Comparison of ENCODE assay signal across 8 cellular contexts in the genomic region with DNA sequence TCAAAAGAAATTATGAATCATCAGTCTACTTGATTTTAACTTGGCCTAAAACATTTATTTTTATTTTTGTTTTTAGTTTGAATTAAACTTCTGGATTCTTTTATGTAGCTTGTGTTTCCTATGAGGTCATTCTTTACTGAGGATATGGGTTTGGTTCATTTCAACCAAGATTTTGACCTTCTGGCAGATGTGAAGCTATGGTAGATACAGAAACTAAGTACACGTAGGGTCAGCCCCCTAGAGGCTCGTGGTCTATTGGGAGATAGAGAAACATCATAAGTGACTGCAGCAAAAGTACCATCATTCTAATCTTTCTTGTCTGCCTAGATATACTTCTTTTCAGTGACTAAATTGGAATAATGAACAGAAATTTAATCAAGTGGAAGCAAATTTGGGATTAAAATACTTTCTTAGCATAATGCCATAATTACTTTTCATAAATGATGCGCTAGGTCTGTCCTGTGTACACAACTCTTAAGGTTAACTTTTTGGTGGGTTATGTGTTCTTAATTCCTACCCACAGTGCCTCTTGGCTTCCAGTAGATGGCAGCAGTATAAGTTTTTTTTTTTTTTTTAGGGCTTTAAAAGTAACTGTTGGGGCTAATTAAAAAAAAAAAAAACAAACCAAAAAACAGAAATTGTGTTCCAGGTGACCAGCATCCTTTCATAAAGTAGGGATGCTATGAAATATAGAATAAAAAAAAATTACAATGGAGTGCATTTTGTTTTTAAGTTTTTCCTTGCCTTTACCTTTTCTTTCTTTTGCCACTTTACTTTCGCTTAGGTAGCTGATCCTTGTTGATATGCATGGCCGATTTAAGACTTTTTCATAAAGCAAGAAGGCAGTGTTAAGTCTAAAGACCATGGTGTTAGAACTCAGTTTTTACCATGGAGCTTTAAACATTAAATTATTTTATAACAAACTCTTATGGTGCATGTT. TPM values are rescaled to one million over a fixed set of nuclear protein-coding genes. Genes with fewer than 3 reads are reported as not detected.
DNase-seq lines count a peak whose midpoint lies in the region; ATAC-seq and TF ChIP-seq lines count a peak whose summit lies in the region.

No MANE protein-coding gene starts in this region.

- DNase-seq in AG04450 (ENCODE audit: low read depth, low spot score), result no peak
- DNase-seq in SK-N-DZ (ENCODE audit: low spot score), result peak; percentile 18
- DNase-seq in stimulated activated naive CD8-positive, alpha-beta T cell treated with anti-CD3 and anti-CD28 coated beads, Interleukin-15, Interleukin-2, amounts not matched to agents 100 U/mL and 50 U/mL, for 24 hours, result peak; percentile 23
- no peak for DNase-seq in T-helper 17 cell
- DNase-seq in aorta, result no peak

- H3K27me3 ChIP-seq in AG04450 (ENCODE audit: control insufficient read depth, insufficient read depth, low read length) (no peaks in the 10 kb centered on the region), gastroesophageal sphincter (no peaks in the 10 kb centered on the region), aorta (ENCODE audit: control insufficient read depth in 1 of 2, insufficient read depth in 2 of 2, low read length in 1 of 2) (no peaks in the 10 kb centered on the region)

- no peaks in the 10 kb centered on the region; the same call in 1 of the 2 replicates for H3K9me3 ChIP-seq in AG04450 (ENCODE audit: control insufficient read depth, insufficient read depth, low read length)
- no peaks in the 10 kb centered on the region for H3K9me3 ChIP-seq in gastroesophageal sphincter
- no peaks in the 10 kb centered on the region for H3K9me3 ChIP-seq in T-helper 17 cell (ENCODE audit: control insufficient read depth, low read length, poor library complexity, severe bottlenecking)
- no peaks in the 10 kb centered on the region for H3K9me3 ChIP-seq in aorta (ENCODE audit: control insufficient read depth, low read length)

- intact Hi-C loops in aorta (cut with DNase I), result no loop called here

- H3K36me3 ChIP-seq in gastroesophageal sphincter (peaks cover 0 to 42% of the 10 kb centered on the region in 2 donors), aorta (ENCODE audit: control insufficient read depth in 1 of 2, insufficient read depth in 2 of 2, low read length in 1 of 2) (peaks cover 0 to 4% of the 10 kb centered on the region in 2 donors)

- no peaks in the 10 kb centered on the region for H3K4me1 Mint-ChIP-seq in T-helper 17 cell

- WGBS in gastroesophageal sphincter (ENCODE audit: low coverage in 1 of 2), 2 donors, result 47 to 57% methylated on average over 5 of the region's 5 CpGs
- 49 to 54% methylated on average over 5 of the region's 5 CpGs for WGBS in aorta, 2 donors

- CTCF ChIA-PET in AG04450 (lab: Charles Lee), result interaction anchor here (0.6 to 2.5 kb wide), 37 partner anchors 8 to 513 kb away, joined by 3 to 22 read pairs (median 4); a partner anchor contains a TSS

- H3K4me3 ChIP-seq in AG04450 (ENCODE audit: low read depth, low read length), result no peak overlapping the region
- H3K4me3 ChIP-seq in gastroesophageal sphincter, result no peak overlapping the region
- H3K4me3 ChIP-seq in aorta (ENCODE audit: low read length in 2 of 2), result no peak overlapping the region

- TF ChIP-seq CTCF in AG04450 (IDR thresholded peaks at IDR 0.05; ENCODE audit: low read depth, low read length) (peak; percentile 67), GM12874 (IDR thresholded peaks at IDR 0.05; ENCODE audit: insufficient read depth, low read depth, low read length) (peak; percentile 46; the same call in 1 of the 2 replicates), gastroesophageal sphincter (IDR thresholded peaks at IDR 0.05) (peak; percentile 28 to 57 (median 31))

- POLR2A ChIA-PET in AG04450 (lab: Yijun Ruan, JAX), result no interaction called here

- no peaks in the 10 kb centered on the region for H3K36me3 Mint-ChIP-seq in T-helper 17 cell (ENCODE audit: low read depth)

- H3K27ac Mint-ChIP-seq in T-helper 17 cell, result no peak overlapping the region

- TF ChIP-seq POLR2A in gastroesophageal sphincter (IDR thresholded peaks at IDR 0.05), result no peak

- TF ChIP-seq EP300 in gastroesophageal sphincter (IDR thresholded peaks at IDR 0.05), result no peak

- no peak overlapping the region for H3K4me3 Mint-ChIP-seq in T-helper 17 cell

- no peaks in the 10 kb centered on the region for H3K27me3 Mint-ChIP-seq in T-helper 17 cell

- H3K4me1 ChIP-seq in gastroesophageal sphincter (peaks cover 0 to 40% (median 0%) of the 10 kb centered on the region in 3 donors), aorta (ENCODE audit: control insufficient read depth in 1 of 2, insufficient read depth in 2 of 2, low read length in 2 of 2) (peaks cover 0 to 2% of the 10 kb centered on the region in 2 donors)

- no peak for ATAC-seq in gastroesophageal sphincter
- ATAC-seq in stimulated activated naive CD8-positive, alpha-beta T cell treated with anti-CD3 and anti-CD28 coated beads, Interleukin-15, Interleukin-2, amounts not matched to agents 100 U/mL and 50 U/mL, for 24 hours, result peak; percentile 96
- ATAC-seq in GM21723 (IDR thresholded peaks at IDR 0.05; ENCODE audit: unreplicated experiment), result no peak
- ATAC-seq in T-helper 17 cell, result no peak
- no peak for ATAC-seq in aorta (ENCODE audit: low FRiP score)

- H3K27ac ChIP-seq in AG04450 (ENCODE audit: low read depth, low read length) (no peak overlapping the region), gastroesophageal sphincter (peak overlapping the region in 1 of 4 donors; percentile 15), aorta (ENCODE audit: low read depth in 1 of 2, low read length in 2 of 2) (no peak overlapping the region)

RNA-seq across cellular contexts. Expression of a gene that starts 49.9 kb away (rescaled TPM):
- polyA plus RNA-seq in AG04450 (2011; rRNA removed) (1.9 and 2.6 TPM in 2 replicates), aorta (under 1 TPM in 1 of 2 donors, not detected in 1; 0.31 TPM)
- polyA minus RNA-seq in AG04450 (2011; rRNA and poly(A)+ RNA removed), result 2.8 and 3.1 TPM in 2 replicates
- 2.4 and 5.7 TPM in 2 replicates for polyA plus RNA-seq in SK-N-DZ (2014; cell fraction: cytosol; rRNA removed)
- 2.6 and 2.9 TPM in 2 replicates for polyA plus RNA-seq in SK-N-DZ (2014; cell fraction: nucleus; rRNA removed)
- total RNA-seq in gastroesophageal sphincter (under 1 TPM; under 0.01 to 0.87 (median 0.31) TPM), T-helper 17 cell (under 1 TPM; 0.10 to 0.13 TPM), aorta (under 1 TPM; 0.24 to 0.36 TPM)

Comparison
In these comparisons a context has a peak if more than half of its experiments do, and no peak if none do; other contexts are left out.
1. DNase-seq: peak in SK-N-DZ (single experiment) and stimulated activated naive CD8-positive, alpha-beta T cell treated with anti-CD3 and anti-CD28 coated beads, Interleukin-15, Interleukin-2, amounts not matched to agents 100 U/mL and 50 U/mL, for 24 hours (single experiment); none in AG04450 (single experiment), T-helper 17 cell (0 of 3) and aorta (0 of 2).
2. Peak in every context shown above with its lines, with median percentiles within 50 percentile points of each other: CTCF ChIP-seq.